Comparison of ENCODE assay signal across 1 cellular context in the genomic region with DNA sequence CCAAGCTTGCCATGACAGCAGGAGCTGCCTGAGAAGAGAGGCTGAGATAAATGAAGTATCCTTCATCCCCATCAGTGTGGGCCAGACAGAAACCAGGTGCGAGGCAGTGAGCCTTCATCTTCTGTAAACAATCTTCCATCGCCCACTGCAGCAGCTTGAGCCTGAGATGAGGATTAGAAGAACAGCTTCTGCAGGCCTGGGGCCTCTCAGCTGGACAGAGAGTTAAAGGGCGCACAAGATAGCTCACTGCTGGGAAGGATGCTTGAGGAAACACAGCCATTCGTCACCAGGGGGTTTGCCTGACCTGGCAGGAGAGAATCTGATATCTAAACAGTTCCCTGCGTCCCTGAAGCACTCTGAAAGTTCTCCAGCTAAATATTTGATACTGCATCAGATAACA.
TF ChIP-seq lines count a peak whose summit lies in the region.

No MANE protein-coding gene starts in this region.

TF ChIP-seq in HEK293, 187 proteins besides CTCF, POLR2A, EP300 and RAD21 (continued from another document):
- TF ChIP-seq, protein P1, sequence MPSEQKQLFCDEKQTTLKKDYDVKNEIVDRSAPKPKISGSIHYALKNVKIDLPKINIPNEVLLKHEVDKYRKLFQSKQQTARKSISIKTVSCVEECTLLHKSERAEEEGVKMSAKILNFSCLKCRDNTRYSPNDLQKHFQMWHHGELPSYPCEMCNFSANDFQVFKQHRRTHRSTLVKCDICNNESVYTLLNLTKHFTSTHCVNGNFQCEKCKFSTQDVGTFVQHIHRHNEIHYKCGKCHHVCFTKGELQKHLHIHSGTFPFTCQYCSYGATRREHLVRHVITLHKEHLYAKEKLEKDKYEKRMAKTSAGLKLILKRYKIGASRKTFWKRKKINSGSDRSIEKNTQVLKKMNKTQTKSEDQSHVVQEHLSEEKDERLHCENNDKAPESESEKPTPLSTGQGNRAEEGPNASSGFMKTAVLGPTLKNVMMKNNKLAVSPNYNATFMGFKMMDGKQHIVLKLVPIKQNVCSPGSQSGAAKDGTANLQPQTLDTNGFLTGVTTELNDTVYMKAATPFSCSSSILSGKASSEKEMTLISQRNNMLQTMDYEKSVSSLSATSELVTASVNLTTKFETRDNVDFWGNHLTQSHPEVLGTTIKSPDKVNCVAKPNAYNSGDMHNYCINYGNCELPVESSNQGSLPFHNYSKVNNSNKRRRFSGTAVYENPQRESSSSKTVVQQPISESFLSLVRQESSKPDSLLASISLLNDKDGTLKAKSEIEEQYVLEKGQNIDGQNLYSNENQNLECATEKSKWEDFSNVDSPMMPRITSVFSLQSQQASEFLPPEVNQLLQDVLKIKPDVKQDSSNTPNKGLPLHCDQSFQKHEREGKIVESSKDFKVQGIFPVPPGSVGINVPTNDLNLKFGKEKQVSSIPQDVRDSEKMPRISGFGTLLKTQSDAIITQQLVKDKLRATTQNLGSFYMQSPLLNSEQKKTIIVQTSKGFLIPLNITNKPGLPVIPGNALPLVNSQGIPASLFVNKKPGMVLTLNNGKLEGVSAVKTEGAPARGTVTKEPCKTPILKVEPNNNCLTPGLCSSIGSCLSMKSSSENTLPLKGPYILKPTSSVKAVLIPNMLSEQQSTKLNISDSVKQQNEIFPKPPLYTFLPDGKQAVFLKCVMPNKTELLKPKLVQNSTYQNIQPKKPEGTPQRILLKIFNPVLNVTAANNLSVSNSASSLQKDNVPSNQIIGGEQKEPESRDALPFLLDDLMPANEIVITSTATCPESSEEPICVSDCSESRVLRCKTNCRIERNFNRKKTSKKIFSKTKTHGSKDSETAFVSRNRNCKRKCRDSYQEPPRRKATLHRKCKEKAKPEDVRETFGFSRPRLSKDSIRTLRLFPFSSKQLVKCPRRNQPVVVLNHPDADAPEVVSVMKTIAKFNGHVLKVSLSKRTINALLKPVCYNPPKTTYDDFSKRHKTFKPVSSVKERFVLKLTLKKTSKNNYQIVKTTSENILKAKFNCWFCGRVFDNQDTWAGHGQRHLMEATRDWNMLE (tag by site-specific recombination; conservative IDR thresholded peaks at IDR 0.05; ENCODE audit: low read depth) = no peak
